Comparison of ENCODE assay signal across 32 cellular contexts in genomic region chr9:113742878-113743277, GRCh38.
"Had no signal": no experiment of that assay in that cellular context is flagged by ENCODE, and none has a peak within 500 bp of the region (broad histone marks: within the 10 kb centered on the region; RNA-seq: fewer than 3 reads in every experiment).

No MANE protein-coding gene starts in this region.

- H3K36me3 Mint-ChIP-seq: activated CD4-positive, alpha-beta memory T cell treated with anti-CD3 and anti-CD28 coated beads for 36 hours; activated naive CD4-positive, alpha-beta T cell treated with anti-CD3 and anti-CD28 coated beads, Interleukin-2, amount 10 ng/mL, durations not matched to agents 7 days and 5 days; activated naive CD8-positive, alpha-beta T cell treated with anti-CD3 and anti-CD28 coated beads, Interleukin-2, amount 10 ng/mL, durations not matched to agents 7 days and 5 days; brain had no signal

- H3K9me3 ChIP-seq: mucosa of descending colon, pancreas, prostate gland, sigmoid colon, thoracic aorta, vagina had no signal

- H3K4me3 ChIP-seq: ascending aorta, cardiac muscle cell, heart right ventricle, left lung, lower lobe of right lung, mucosa of descending colon, pancreas, prostate gland, sigmoid colon, thoracic aorta, upper lobe of left lung, vagina had no signal

- H3K4me3 Mint-ChIP-seq: activated CD4-positive, alpha-beta memory T cell treated with anti-CD3 and anti-CD28 coated beads for 36 hours; activated naive CD4-positive, alpha-beta T cell treated with anti-CD3 and anti-CD28 coated beads, Interleukin-2, amount 10 ng/mL, durations not matched to agents 7 days and 5 days; activated naive CD8-positive, alpha-beta T cell treated with anti-CD3 and anti-CD28 coated beads, Interleukin-2, amount 10 ng/mL, durations not matched to agents 7 days and 5 days; activated T-helper 1 cell treated with anti-CD3 and anti-CD28 coated beads, Interleukin-12 subunit alpha, Interleukin-12 subunit beta, Interleukin-2, Interleukin-4 antibody, amounts not matched to agents 30 ng/mL and 10 ng/mL and 1 ng/mL, durations not matched to agents 14 hours and 24 hours and 36 hours; brain; natural killer cell treated with Interleukin-12 subunit alpha and Interleukin-12 subunit beta and Interleukin-15 and Interleukin-18, amount 100 ng/mL, for 72 hours; stimulated activated effector memory CD8-positive, alpha-beta T cell treated with anti-CD3 and anti-CD28 coated beads, Interleukin-12 subunit alpha, Interleukin-12 subunit beta, amount 100 ng/mL, for 72 hours; stimulated activated naive CD8-positive, alpha-beta T cell treated with anti-CD3 and anti-CD28 coated beads, Interleukin-15, Interleukin-2, amounts not matched to agents 100 ng/mL and 50 ng/mL, for 24 hours; T-helper 1 cell treated with Interleukin-12 subunit alpha and Interleukin-12 subunit beta and Interleukin-4 antibody, amounts not matched to agents 30 μg/mL and 1 μg/mL, for 36 hours had no signal

- DNase-seq: activated CD4-positive, alpha-beta memory T cell treated with anti-CD3 and anti-CD28 coated beads for 36 hours; activated CD4-positive, alpha-beta T cell treated with anti-CD3 and anti-CD28 coated beads for 4 hours; activated CD8-positive, alpha-beta memory T cell treated with anti-CD3 and anti-CD28 coated beads, Interleukin-2, amount 50 U/mL, for 4 hours; activated gamma-delta T cell; activated naive CD4-positive, alpha-beta T cell treated with anti-CD3 and anti-CD28 coated beads, Interleukin-2, amount 10 ng/mL, durations not matched to agents 7 days and 5 days; activated naive CD8-positive, alpha-beta T cell treated with anti-CD3 and anti-CD28 coated beads, Interleukin-2, amount 10 ng/mL, durations not matched to agents 7 days and 5 days; activated T-cell treated with anti-CD3 and anti-CD28 coated beads, Interleukin-2, amount 50 U/mL, for 1 hour; cortex of kidney; foreskin melanocyte; heart right ventricle; left lung; lower lobe of right lung; mucosa of descending colon; pancreas; retina; sigmoid colon; small intestine; stimulated activated CD4-positive, alpha-beta T cell treated with anti-CD3 and anti-CD28 coated beads, Interleukin-4, amount 100 ng/mL, for 24 hours; T-helper 9 cell; upper lobe of left lung had no signal

- H3K4me1 Mint-ChIP-seq: activated naive CD4-positive, alpha-beta T cell treated with anti-CD3 and anti-CD28 coated beads, Interleukin-2, amount 10 ng/mL, durations not matched to agents 7 days and 5 days; activated naive CD8-positive, alpha-beta T cell treated with anti-CD3 and anti-CD28 coated beads, Interleukin-2, amount 10 ng/mL, durations not matched to agents 7 days and 5 days had no signal

- H3K27ac ChIP-seq: ascending aorta, cardiac muscle cell, heart right ventricle, left lung, lower lobe of right lung, pancreas, prostate gland, sigmoid colon, thoracic aorta, upper lobe of left lung, vagina, VCaP had no signal

- H3K4me1 ChIP-seq: ascending aorta, left lung, lower lobe of right lung, pancreas, prostate gland, sigmoid colon, upper lobe of left lung, vagina had no signal

- H3K27me3 ChIP-seq: ascending aorta, cardiac muscle cell, pancreas, upper lobe of left lung, vagina had no signal

- H3K27ac Mint-ChIP-seq: activated CD4-positive, alpha-beta memory T cell treated with anti-CD3 and anti-CD28 coated beads for 36 hours; activated naive CD4-positive, alpha-beta T cell treated with anti-CD3 and anti-CD28 coated beads, Interleukin-2, amount 10 ng/mL, durations not matched to agents 7 days and 5 days; activated naive CD8-positive, alpha-beta T cell treated with anti-CD3 and anti-CD28 coated beads, Interleukin-2, amount 10 ng/mL, durations not matched to agents 7 days and 5 days; activated T-helper 1 cell treated with anti-CD3 and anti-CD28 coated beads, Interleukin-12 subunit alpha, Interleukin-12 subunit beta, Interleukin-2, Interleukin-4 antibody, amounts not matched to agents 30 ng/mL and 10 ng/mL and 1 ng/mL, durations not matched to agents 14 hours and 24 hours and 36 hours; natural killer cell treated with Interleukin-12 subunit alpha and Interleukin-12 subunit beta and Interleukin-15 and Interleukin-18, amount 100 ng/mL, for 72 hours; stimulated activated effector memory CD8-positive, alpha-beta T cell treated with anti-CD3 and anti-CD28 coated beads, Interleukin-12 subunit alpha, Interleukin-12 subunit beta, amount 100 ng/mL, for 72 hours; stimulated activated naive CD8-positive, alpha-beta T cell treated with anti-CD3 and anti-CD28 coated beads, Interleukin-15, Interleukin-2, amounts not matched to agents 100 ng/mL and 50 ng/mL, for 24 hours; T-helper 1 cell treated with Interleukin-12 subunit alpha and Interleukin-12 subunit beta and Interleukin-4 antibody, amounts not matched to agents 30 μg/mL and 1 μg/mL, for 36 hours had no signal

- H3K36me3 ChIP-seq: ascending aorta, cardiac muscle cell, heart right ventricle, left lung, lower lobe of right lung, pancreas, prostate gland, sigmoid colon, thoracic aorta, upper lobe of left lung, vagina had no signal
